In the genomic region with DNA sequence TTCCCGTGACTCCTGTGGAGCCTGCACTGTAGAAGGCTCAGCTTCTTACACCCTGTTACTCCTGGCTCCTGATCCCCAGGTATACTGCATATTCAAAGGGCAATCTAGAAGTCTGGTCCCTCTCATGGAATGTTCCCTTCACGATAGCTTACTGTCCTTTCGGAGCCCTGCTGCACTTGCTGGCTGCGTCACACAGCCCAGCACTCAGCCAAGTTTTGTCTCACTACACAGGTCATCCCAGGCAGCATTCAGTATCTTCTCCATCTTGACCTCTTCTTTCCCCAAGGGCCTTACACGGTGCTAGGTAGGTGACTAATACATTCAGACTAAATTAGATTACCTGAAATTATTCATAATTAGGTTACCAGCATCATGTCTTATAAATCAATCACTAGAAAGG, we compare ENCODE assay signal across 15 cellular contexts.
"Had no signal": no experiment of that assay in that cellular context is flagged by ENCODE, and none has a peak within 500 bp of the region (broad histone marks: within the 10 kb centered on the region; RNA-seq: fewer than 3 reads in every experiment).

No MANE protein-coding gene starts in this region.

- DNase-seq: effector memory CD4-positive, alpha-beta T cell; gastrocnemius medialis; kidney; left colon; naive thymus-derived CD4-positive, alpha-beta T cell; nephron progenitor cell; psoas muscle; retina; sigmoid colon; stimulated activated CD4-positive, alpha-beta T cell treated with anti-CD3 and anti-CD28 coated beads, Interleukin-12 subunit alpha, Interleukin-12 subunit beta, amount 100 ng/mL, for 4 hours had no signal

- H3K27ac ChIP-seq: gastrocnemius medialis, psoas muscle, sigmoid colon, skin epidermis, suprapubic skin, tibial nerve had no signal

- ATAC-seq: esophagus mucosa; gastrocnemius medialis; left colon; naive thymus-derived CD4-positive, alpha-beta T cell; psoas muscle had no signal

- H3K27me3 Mint-ChIP-seq: central memory CD8-positive, alpha-beta T cell had no signal

- H3K9me3 ChIP-seq: gastrocnemius medialis, psoas muscle, sigmoid colon, suprapubic skin, tibial nerve had no signal

- H3K36me3 Mint-ChIP-seq: naive thymus-derived CD4-positive, alpha-beta T cell had no signal

- H3K9me3 Mint-ChIP-seq: central memory CD8-positive, alpha-beta T cell; nephron progenitor cell had no signal

- H3K4me1 Mint-ChIP-seq: central memory CD8-positive, alpha-beta T cell; nephron progenitor cell had no signal

- H3K4me3 ChIP-seq: gastrocnemius medialis, psoas muscle, sigmoid colon, skin epidermis, suprapubic skin, tibial nerve had no signal

- H3K4me3 Mint-ChIP-seq: central memory CD8-positive, alpha-beta T cell; naive thymus-derived CD4-positive, alpha-beta T cell; nephron progenitor cell had no signal

- H3K27me3 ChIP-seq: gastrocnemius medialis, sigmoid colon, suprapubic skin, tibial nerve had no signal

- H3K36me3 ChIP-seq: gastrocnemius medialis, sigmoid colon, suprapubic skin, tibial nerve had no signal

- H3K4me1 ChIP-seq: gastrocnemius medialis, psoas muscle, sigmoid colon, suprapubic skin, tibial nerve had no signal

- H3K27ac Mint-ChIP-seq: nephron progenitor cell had no signal
